In the genomic region with DNA sequence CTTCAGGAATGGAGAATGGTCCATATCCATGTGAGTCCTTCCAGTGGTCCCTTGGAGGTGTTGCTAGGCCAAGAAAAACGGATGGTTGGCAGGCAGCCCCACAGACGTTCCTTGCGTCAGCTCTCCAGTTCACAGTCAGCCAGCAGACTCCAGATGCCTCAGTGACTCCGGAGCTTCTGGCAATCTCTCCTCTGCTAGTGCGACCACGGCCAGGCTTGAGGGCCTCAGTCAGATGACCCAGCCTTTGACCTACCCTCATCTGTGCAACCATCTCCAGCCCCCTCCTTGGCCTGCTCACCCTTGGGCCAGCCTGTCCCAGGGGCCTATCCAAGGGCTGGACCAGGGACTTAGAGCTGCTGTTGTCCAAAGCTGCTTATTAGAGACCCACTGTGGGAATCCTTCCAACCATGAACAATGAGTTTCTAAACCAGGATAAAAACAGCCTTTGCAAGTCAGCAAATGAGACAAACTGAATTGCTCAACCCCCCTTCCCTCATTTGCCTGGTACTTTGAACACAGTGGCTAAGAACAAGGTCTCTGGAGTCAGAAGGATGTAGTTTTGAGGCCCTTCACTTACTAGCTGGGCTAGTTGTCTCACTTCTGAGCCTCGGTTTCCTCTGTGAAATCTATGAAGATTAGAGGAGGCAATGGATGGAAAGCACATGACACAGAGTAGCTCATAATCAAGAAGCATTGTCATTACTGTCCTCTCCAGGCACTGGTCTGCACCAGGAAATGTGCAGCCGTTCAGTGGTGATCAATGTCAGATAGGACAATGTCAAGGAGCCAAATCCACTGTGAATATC, we compare ENCODE assay signal across 9 cellular contexts. TPM values are rescaled to one million over a fixed set of nuclear protein-coding genes. Genes with fewer than 3 reads are reported as not detected.
A peak's percentile ranks its signal among the peaks of the same experiment; 100 is the strongest.
DNase-seq lines count a peak whose midpoint lies in the region; ATAC-seq, FAIRE-seq and TF ChIP-seq lines count a peak whose summit lies in the region.
"Had no signal": no experiment of that assay in that cellular context is flagged by ENCODE, and none has a peak within 500 bp of the region (broad histone marks: within the 10 kb centered on the region; RNA-seq: fewer than 3 reads in every experiment).

No MANE protein-coding gene starts in this region.

- H3K36me3 ChIP-seq in adrenal gland (replicated peaks in 1 of 2): peaks cover 0 to 22% of the 10 kb centered on the region in 2 donors
- H3K36me3 ChIP-seq in muscle layer of colon (ENCODE audit: insufficient read depth, low read length): peaks cover 15% of the 10 kb centered on the region
- H3K36me3 ChIP-seq in thoracic aorta: peaks cover 7% of the 10 kb centered on the region

- intact Hi-C loops in adrenal gland (cut with DNase I): no loop called here

- no peak overlapping the region for H3K9ac ChIP-seq in muscle layer of colon (ENCODE audit: low read length)

- no peak for TF ChIP-seq CTCF in adrenal gland (IDR thresholded peaks at IDR 0.05)
- TF ChIP-seq CTCF in thoracic aorta (IDR thresholded peaks at IDR 0.05): no peak

- peaks cover 0 to 20% of the 10 kb centered on the region in 2 donors for H3K4me1 ChIP-seq in adrenal gland (replicated peaks in 1 of 2)
- peaks cover 20% of the 10 kb centered on the region for H3K4me1 ChIP-seq in muscle layer of colon (ENCODE audit: insufficient read depth, low read length)
- peaks cover 10 to 29% of the 10 kb centered on the region in 2 donors for H3K4me1 ChIP-seq in thoracic aorta (ENCODE audit: control insufficient read depth in 1 of 2, low read depth in 2 of 2)

- TF ChIP-seq POLR2A in adrenal gland (IDR thresholded peaks at IDR 0.05): no peak

- DNase-seq in adrenal gland (peak; percentile 52 to 84 (median 64)), fibroblast of peridontal ligament (ENCODE audit: extremely low read depth) (peak; percentile 80), thoracic aorta (ENCODE audit: low spot score) (peak; percentile 60), A172 (ENCODE audit: low spot score) (no peak), RCC 7860 (ENCODE audit: low spot score) (no peak)
- DNase-seq: activated naive CD8-positive, alpha-beta T cell treated with anti-CD3 and anti-CD28 coated beads for 36 hours had no signal

- H3K4me3 ChIP-seq in adrenal gland (no peak overlapping the region), muscle layer of colon (ENCODE audit: low read depth in 1 of 2, low read length in 2 of 2) (no peak overlapping the region), thoracic aorta (peak overlapping the region; percentile 22)

- peak; percentile 53 for ATAC-seq in thoracic aorta (ENCODE audit: insufficient number of reproducible peaks, low FRiP score, low read depth)
- ATAC-seq in HG03342 (IDR thresholded peaks at IDR 0.05; ENCODE audit: unreplicated experiment): no peak
- ATAC-seq in HG03139 (IDR thresholded peaks at IDR 0.05; ENCODE audit: unreplicated experiment): no peak

- H3K9me3 ChIP-seq in adrenal gland (replicated peaks in 1 of 3): no peaks in the 10 kb centered on the region
- H3K9me3 ChIP-seq in muscle layer of colon (ENCODE audit: low read length): no peaks in the 10 kb centered on the region
- H3K9me3 ChIP-seq in thoracic aorta: no peaks in the 10 kb centered on the region

- no peaks in the 10 kb centered on the region for H3K27me3 ChIP-seq in adrenal gland
- H3K27me3 ChIP-seq in muscle layer of colon (ENCODE audit: control insufficient read depth in 1 of 2, insufficient read depth in 2 of 2, low read length in 2 of 2): no peaks in the 10 kb centered on the region
- H3K27me3 ChIP-seq in thoracic aorta (replicated peaks; ENCODE audit: insufficient read depth): no peaks in the 10 kb centered on the region

- 40 to 65% (median 62%) methylated on average over 3 to 8 of the region's 8 CpGs for WGBS in adrenal gland, 4 donors

- peak overlapping the region in 2 of 5 donors; percentile 67 to 82 for H3K27ac ChIP-seq in adrenal gland
- H3K27ac ChIP-seq in muscle layer of colon (ENCODE audit: low read depth, low read length): peak overlapping the region; percentile 43
- peak overlapping the region; percentile 81 to 86 for H3K27ac ChIP-seq in thoracic aorta

- FAIRE-seq in RCC 7860 (lab: Jason Lieb, UNC): no peak

RNA-seq across cellular contexts. Expression of gene ANP32A, which starts 44.8 kb away (rescaled TPM):
- total RNA-seq in adrenal gland: 10 to 100 TPM; 45.5 to 92.5 (median 76.8) TPM
- 100 to 1,000 TPM in 1 of 3 donors, 10 to 100 TPM in 2; 44.5 to 170 (median 97.3) TPM for polyA plus RNA-seq in adrenal gland
- total RNA-seq in thoracic aorta: 10 to 100 TPM; 46.0 to 54.2 TPM
- 70.4 and 72.6 TPM in 2 replicates for total RNA-seq in A172 (2014; rRNA removed; shearing (Covaris generic))

Comparison
In these comparisons a context has a peak if more than half of its experiments do, and no peak if none do; other contexts are left out.
1. DNase-seq: peak in adrenal gland (7 of 7), fibroblast of peridontal ligament (single experiment) and thoracic aorta (single experiment); none in A172 (single experiment) and RCC 7860 (single experiment).